In the genomic region with DNA sequence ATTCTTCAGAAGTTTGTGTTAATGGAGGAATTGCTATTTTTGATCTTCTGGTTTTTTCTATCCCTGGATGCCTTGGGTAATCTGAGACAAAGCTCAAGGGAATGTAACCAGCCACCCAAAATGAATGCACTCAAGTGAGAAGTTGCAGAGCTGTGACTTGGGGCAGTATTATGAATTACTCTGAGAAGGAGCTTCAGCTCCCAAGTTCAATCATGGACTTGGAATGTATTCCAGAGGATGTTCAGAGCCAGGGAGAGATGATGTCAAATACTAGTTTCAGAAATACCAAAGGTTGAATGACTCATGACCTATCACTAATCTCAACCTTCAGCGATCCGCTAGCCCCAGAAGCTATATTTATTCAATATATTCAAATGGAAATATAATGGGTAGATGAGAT, we compare ENCODE assay signal across 1 cellular context.
TF ChIP-seq lines count a peak whose summit lies in the region.

No MANE protein-coding gene starts in this region.

TF ChIP-seq in SK-N-SH, 30 proteins besides CTCF, POLR2A, EP300 and RAD21 (continued from another document):
- TF ChIP-seq, protein P1, sequence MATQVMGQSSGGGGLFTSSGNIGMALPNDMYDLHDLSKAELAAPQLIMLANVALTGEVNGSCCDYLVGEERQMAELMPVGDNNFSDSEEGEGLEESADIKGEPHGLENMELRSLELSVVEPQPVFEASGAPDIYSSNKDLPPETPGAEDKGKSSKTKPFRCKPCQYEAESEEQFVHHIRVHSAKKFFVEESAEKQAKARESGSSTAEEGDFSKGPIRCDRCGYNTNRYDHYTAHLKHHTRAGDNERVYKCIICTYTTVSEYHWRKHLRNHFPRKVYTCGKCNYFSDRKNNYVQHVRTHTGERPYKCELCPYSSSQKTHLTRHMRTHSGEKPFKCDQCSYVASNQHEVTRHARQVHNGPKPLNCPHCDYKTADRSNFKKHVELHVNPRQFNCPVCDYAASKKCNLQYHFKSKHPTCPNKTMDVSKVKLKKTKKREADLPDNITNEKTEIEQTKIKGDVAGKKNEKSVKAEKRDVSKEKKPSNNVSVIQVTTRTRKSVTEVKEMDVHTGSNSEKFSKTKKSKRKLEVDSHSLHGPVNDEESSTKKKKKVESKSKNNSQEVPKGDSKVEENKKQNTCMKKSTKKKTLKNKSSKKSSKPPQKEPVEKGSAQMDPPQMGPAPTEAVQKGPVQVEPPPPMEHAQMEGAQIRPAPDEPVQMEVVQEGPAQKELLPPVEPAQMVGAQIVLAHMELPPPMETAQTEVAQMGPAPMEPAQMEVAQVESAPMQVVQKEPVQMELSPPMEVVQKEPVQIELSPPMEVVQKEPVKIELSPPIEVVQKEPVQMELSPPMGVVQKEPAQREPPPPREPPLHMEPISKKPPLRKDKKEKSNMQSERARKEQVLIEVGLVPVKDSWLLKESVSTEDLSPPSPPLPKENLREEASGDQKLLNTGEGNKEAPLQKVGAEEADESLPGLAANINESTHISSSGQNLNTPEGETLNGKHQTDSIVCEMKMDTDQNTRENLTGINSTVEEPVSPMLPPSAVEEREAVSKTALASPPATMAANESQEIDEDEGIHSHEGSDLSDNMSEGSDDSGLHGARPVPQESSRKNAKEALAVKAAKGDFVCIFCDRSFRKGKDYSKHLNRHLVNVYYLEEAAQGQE (IDR thresholded peaks at IDR 0.05; ENCODE audit: low read depth, low read length): no peak
- TF ChIP-seq MEF2A (IDR thresholded peaks at IDR 0.05; ENCODE audit: borderline replicate concordance, low read depth) (no peak; the same call in none of the 2 replicates), FOSL2 (IDR thresholded peaks at IDR 0.05; ENCODE audit: borderline replicate concordance, low read depth) (peak; percentile 83), SMC3 (IDR thresholded peaks at IDR 0.05; ENCODE audit: low read depth, low read length) (no peak), YY1 (IDR thresholded peaks at IDR 0.05; ENCODE audit: low read depth) (no peak; the same call in 1 of the 2 replicates), NRF1 (IDR thresholded peaks at IDR 0.05; ENCODE audit: low read depth, low read length) (no peak), POLR2AphosphoS5 (IDR thresholded peaks at IDR 0.05; ENCODE audit: low read depth, low read length) (peak; percentile 33; the same call in 1 of the 2 replicates), MAX (IDR thresholded peaks at IDR 0.05; ENCODE audit: low read depth) (0 out of 2 replicates have a peak, but pooled peaks have one; percentile 15), GATA2 (CRISPR knock-in tag; IDR thresholded peaks at IDR 0.05) (no peak), TEAD4 (IDR thresholded peaks at IDR 0.05; ENCODE audit: borderline replicate concordance, insufficient read depth) (peak; percentile 77; the same call in 1 of the 2 replicates)
- TF ChIP-seq, protein P2, sequence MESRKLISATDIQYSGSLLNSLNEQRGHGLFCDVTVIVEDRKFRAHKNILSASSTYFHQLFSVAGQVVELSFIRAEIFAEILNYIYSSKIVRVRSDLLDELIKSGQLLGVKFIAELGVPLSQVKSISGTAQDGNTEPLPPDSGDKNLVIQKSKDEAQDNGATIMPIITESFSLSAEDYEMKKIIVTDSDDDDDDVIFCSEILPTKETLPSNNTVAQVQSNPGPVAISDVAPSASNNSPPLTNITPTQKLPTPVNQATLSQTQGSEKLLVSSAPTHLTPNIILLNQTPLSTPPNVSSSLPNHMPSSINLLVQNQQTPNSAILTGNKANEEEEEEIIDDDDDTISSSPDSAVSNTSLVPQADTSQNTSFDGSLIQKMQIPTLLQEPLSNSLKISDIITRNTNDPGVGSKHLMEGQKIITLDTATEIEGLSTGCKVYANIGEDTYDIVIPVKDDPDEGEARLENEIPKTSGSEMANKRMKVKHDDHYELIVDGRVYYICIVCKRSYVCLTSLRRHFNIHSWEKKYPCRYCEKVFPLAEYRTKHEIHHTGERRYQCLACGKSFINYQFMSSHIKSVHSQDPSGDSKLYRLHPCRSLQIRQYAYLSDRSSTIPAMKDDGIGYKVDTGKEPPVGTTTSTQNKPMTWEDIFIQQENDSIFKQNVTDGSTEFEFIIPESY (IDR thresholded peaks at IDR 0.05; ENCODE audit: borderline replicate concordance, low read depth): no peak
- TF ChIP-seq, protein P3, sequence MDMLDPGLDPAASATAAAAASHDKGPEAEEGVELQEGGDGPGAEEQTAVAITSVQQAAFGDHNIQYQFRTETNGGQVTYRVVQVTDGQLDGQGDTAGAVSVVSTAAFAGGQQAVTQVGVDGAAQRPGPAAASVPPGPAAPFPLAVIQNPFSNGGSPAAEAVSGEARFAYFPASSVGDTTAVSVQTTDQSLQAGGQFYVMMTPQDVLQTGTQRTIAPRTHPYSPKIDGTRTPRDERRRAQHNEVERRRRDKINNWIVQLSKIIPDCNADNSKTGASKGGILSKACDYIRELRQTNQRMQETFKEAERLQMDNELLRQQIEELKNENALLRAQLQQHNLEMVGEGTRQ (IDR thresholded peaks at IDR 0.05; ENCODE audit: borderline replicate concordance, low read depth, low read length): no peak
- TF ChIP-seq, protein P4, sequence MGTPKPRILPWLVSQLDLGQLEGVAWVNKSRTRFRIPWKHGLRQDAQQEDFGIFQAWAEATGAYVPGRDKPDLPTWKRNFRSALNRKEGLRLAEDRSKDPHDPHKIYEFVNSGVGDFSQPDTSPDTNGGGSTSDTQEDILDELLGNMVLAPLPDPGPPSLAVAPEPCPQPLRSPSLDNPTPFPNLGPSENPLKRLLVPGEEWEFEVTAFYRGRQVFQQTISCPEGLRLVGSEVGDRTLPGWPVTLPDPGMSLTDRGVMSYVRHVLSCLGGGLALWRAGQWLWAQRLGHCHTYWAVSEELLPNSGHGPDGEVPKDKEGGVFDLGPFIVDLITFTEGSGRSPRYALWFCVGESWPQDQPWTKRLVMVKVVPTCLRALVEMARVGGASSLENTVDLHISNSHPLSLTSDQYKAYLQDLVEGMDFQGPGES (IDR thresholded peaks at IDR 0.05; ENCODE audit: low read depth, low read length): no peak
TF ChIP-seq in SK-N-SH: peak in this region for 8.
